1 cellular context compared by ENCODE assay signal in genomic region chr5:177427211-177427822, GRCh38.
A peak's percentile ranks its signal among the peaks of the same experiment; 100 is the strongest.
TF ChIP-seq lines count a peak whose summit lies in the region.

No MANE protein-coding gene starts in this region.

TF ChIP-seq in HepG2, 621 proteins besides CTCF, POLR2A, EP300 and RAD21 (continued from another document and continues in another):
- TF ChIP-seq AFF4 (CRISPR knock-in tag; IDR thresholded peaks at IDR 0.05) = no peak
- TF ChIP-seq ZNF567 (CRISPR knock-in tag; IDR thresholded peaks at IDR 0.05; ENCODE audit: borderline replicate concordance) = peak; percentile 60; the same call in 1 of the 2 replicates
- 0 out of 2 replicates have a peak, but pooled peaks have one; percentile 16 for TF ChIP-seq KLF11 (CRISPR knock-in tag; IDR thresholded peaks at IDR 0.05)
- TF ChIP-seq CBFB (CRISPR knock-in tag; IDR thresholded peaks at IDR 0.05) = no peak
- no peak for TF ChIP-seq KDM6A (CRISPR knock-in tag; IDR thresholded peaks at IDR 0.05; ENCODE audit: low read depth)
- no peak for TF ChIP-seq HCFC1 (IDR thresholded peaks at IDR 0.05; ENCODE audit: low read depth, low read length)
- no peak for TF ChIP-seq RBAK (CRISPR knock-in tag; IDR thresholded peaks at IDR 0.05)
- TF ChIP-seq ZBTB46 (CRISPR knock-in tag; IDR thresholded peaks at IDR 0.05; ENCODE audit: borderline replicate concordance) = no peak
- TF ChIP-seq DDIT3 (CRISPR knock-in tag; IDR thresholded peaks at IDR 0.05) = no peak
- peak; percentile 70; the same call in 1 of the 2 replicates for TF ChIP-seq KDM5B (CRISPR knock-in tag; IDR thresholded peaks at IDR 0.05; ENCODE audit: borderline replicate concordance)
- TF ChIP-seq ZNF598 (CRISPR knock-in tag; IDR thresholded peaks at IDR 0.05; ENCODE audit: borderline replicate concordance) = 0 out of 2 replicates have a peak, but pooled peaks have one; percentile 29
- TF ChIP-seq ZFP37 (CRISPR knock-in tag; IDR thresholded peaks at IDR 0.05; ENCODE audit: borderline replicate concordance) = no peak
- 0 out of 2 replicates have a peak, but pooled peaks have one; percentile 31 for TF ChIP-seq ZNF563 (CRISPR knock-in tag; IDR thresholded peaks at IDR 0.05)
- TF ChIP-seq ZNF703 (CRISPR knock-in tag; IDR thresholded peaks at IDR 0.05; ENCODE audit: borderline replicate concordance) = no peak
- no peak for TF ChIP-seq SRF (IDR thresholded peaks at IDR 0.05; ENCODE audit: low read depth, low read length)
- no peak for TF ChIP-seq CSRNP2 (CRISPR knock-in tag; conservative IDR thresholded peaks at IDR 0.05; ENCODE audit: low read depth)
- no peak for TF ChIP-seq ZNF430 (CRISPR knock-in tag; IDR thresholded peaks at IDR 0.05)
- no peak for TF ChIP-seq SSRP1 (CRISPR knock-in tag; IDR thresholded peaks at IDR 0.05)
- no peak for TF ChIP-seq PTBP1 (IDR thresholded peaks at IDR 0.05; ENCODE audit: low read depth, low read length, poor library complexity, severe bottlenecking)
- TF ChIP-seq MIER2 (CRISPR knock-in tag; IDR thresholded peaks at IDR 0.05) = no peak
- 0 out of 2 replicates have a peak, but pooled peaks have one; percentile 9 for TF ChIP-seq THAP7 (CRISPR knock-in tag; IDR thresholded peaks at IDR 0.05)
- 0 out of 2 replicates have a peak, but pooled peaks have one; percentile 30 for TF ChIP-seq ZNF788 (CRISPR knock-in tag; IDR thresholded peaks at IDR 0.05; ENCODE audit: borderline replicate concordance)
- peak; percentile 10; the same call in 1 of the 2 replicates for TF ChIP-seq SAP130 (CRISPR knock-in tag; IDR thresholded peaks at IDR 0.05; ENCODE audit: low read depth)
- TF ChIP-seq ZSCAN30 (CRISPR knock-in tag; IDR thresholded peaks at IDR 0.05) = no peak
- TF ChIP-seq BCLAF1 (IDR thresholded peaks at IDR 0.05) = no peak
- no peak for TF ChIP-seq ZNF749 (CRISPR knock-in tag; IDR thresholded peaks at IDR 0.05; ENCODE audit: borderline replicate concordance)
- no peak for TF ChIP-seq ZNF20 (CRISPR knock-in tag; IDR thresholded peaks at IDR 0.05)
- peak; percentile 39 for TF ChIP-seq HNRNPH1 (optimal IDR thresholded peaks at IDR 0.05; ENCODE audit: low read depth, low read length)
- TF ChIP-seq PATZ1 (CRISPR knock-in tag; IDR thresholded peaks at IDR 0.05) = no peak
- no peak for TF ChIP-seq FOXJ3 (CRISPR knock-in tag; IDR thresholded peaks at IDR 0.05; ENCODE audit: borderline replicate concordance)
- TF ChIP-seq SAFB2 (CRISPR knock-in tag; IDR thresholded peaks at IDR 0.05; ENCODE audit: borderline replicate concordance, low read depth) = no peak
- no peak for TF ChIP-seq MEIS1 (CRISPR knock-in tag; IDR thresholded peaks at IDR 0.05; ENCODE audit: borderline replicate concordance)
- TF ChIP-seq ZNF274 (CRISPR knock-in tag; IDR thresholded peaks at IDR 0.05) = peak; percentile 54; the same call in 1 of the 2 replicates
- no peak for TF ChIP-seq ZNF17 (CRISPR knock-in tag; IDR thresholded peaks at IDR 0.05)
- no peak for TF ChIP-seq ZNF691 (CRISPR knock-in tag; IDR thresholded peaks at IDR 0.05; ENCODE audit: borderline replicate concordance, low read depth)
- no peak for TF ChIP-seq SKI (IDR thresholded peaks at IDR 0.05; ENCODE audit: partially characterized antibody)
- no peak for TF ChIP-seq HNF1A (IDR thresholded peaks at IDR 0.05; ENCODE audit: low read depth)
- TF ChIP-seq HNF1A (CRISPR knock-in tag; IDR thresholded peaks at IDR 0.05; ENCODE audit: borderline replicate concordance) = no peak
- TF ChIP-seq ZSCAN5A (CRISPR knock-in tag; IDR thresholded peaks at IDR 0.05; ENCODE audit: borderline replicate concordance) = no peak
